In genomic region chr11:45105233-45105992, GRCh38 we compare ENCODE assay signal across 8 cellular contexts. TPM values are rescaled to one million over a fixed set of nuclear protein-coding genes. Genes with fewer than 3 reads are reported as not detected.
DNase-seq lines count a peak whose midpoint lies in the region; ATAC-seq, FAIRE-seq and TF ChIP-seq lines count a peak whose summit lies in the region.

No MANE protein-coding gene starts in this region.

- no peak overlapping the region for H3K4me2 ChIP-seq in Karpas-422 (ENCODE audit: low read depth, low read length, poor library complexity, severe bottlenecking)

- H3K4me3 Mint-ChIP-seq in activated T-helper 2 cell treated with anti-CD3 and anti-CD28 coated beads, Interferon-gamma antibody, Interleukin-2, Interleukin-4, amounts not matched to agents 10 μg/mL and 5 μg/mL and 100 μg/mL, durations not matched to agents 14 hours and 24 hours and 36 hours (ENCODE audit: low read depth): no peak overlapping the region

- H3K9ac ChIP-seq in Karpas-422 (ENCODE audit: low read length): no peak overlapping the region

- no peaks in the 10 kb centered on the region for H3K9me3 Mint-ChIP-seq in activated T-helper 2 cell treated with anti-CD3 and anti-CD28 coated beads, Interferon-gamma antibody, Interleukin-2, Interleukin-4, amounts not matched to agents 10 μg/mL and 5 μg/mL and 100 μg/mL, durations not matched to agents 14 hours and 24 hours and 36 hours

- no peaks in the 10 kb centered on the region for H3K36me3 Mint-ChIP-seq in activated T-helper 2 cell treated with anti-CD3 and anti-CD28 coated beads, Interferon-gamma antibody, Interleukin-2, Interleukin-4, amounts not matched to agents 10 μg/mL and 5 μg/mL and 100 μg/mL, durations not matched to agents 14 hours and 24 hours and 36 hours (ENCODE audit: low read depth)

- H3K4me1 ChIP-seq in Karpas-422 (ENCODE audit: low read length) (peaks cover 24% of the 10 kb centered on the region), tibial artery (peaks cover 0 to 11% (median 3%) of the 10 kb centered on the region in 4 donors)

- TF ChIP-seq CTCF in GM10248 (IDR thresholded peaks at IDR 0.05; ENCODE audit: control extremely low read depth, extremely low read depth, low read depth, missing control alignments) (peak; percentile 95), fibroblast of villous mesenchyme (IDR thresholded peaks at IDR 0.05; ENCODE audit: insufficient read depth, low read depth, low read length) (peak; percentile 93), omental fat pad (IDR thresholded peaks at IDR 0.05) (peak in 2 of 3 donors; percentile 64 to 65), tibial artery (IDR thresholded peaks at IDR 0.05) (peak; percentile 95 to 96)

- FAIRE-seq in RCC 7860 (lab: Jason Lieb, UNC): no peak

- H3K27ac Mint-ChIP-seq in activated T-helper 2 cell treated with anti-CD3 and anti-CD28 coated beads, Interferon-gamma antibody, Interleukin-2, Interleukin-4, amounts not matched to agents 10 μg/mL and 5 μg/mL and 100 μg/mL, durations not matched to agents 14 hours and 24 hours and 36 hours: no peak overlapping the region

- peaks cover 9% of the 10 kb centered on the region for H3K4me1 Mint-ChIP-seq in activated T-helper 2 cell treated with anti-CD3 and anti-CD28 coated beads, Interferon-gamma antibody, Interleukin-2, Interleukin-4, amounts not matched to agents 10 μg/mL and 5 μg/mL and 100 μg/mL, durations not matched to agents 14 hours and 24 hours and 36 hours (ENCODE audit: low read depth)

- H3K9me3 ChIP-seq in Karpas-422 (ENCODE audit: low read length): no peaks in the 10 kb centered on the region
- no peaks in the 10 kb centered on the region for H3K9me3 ChIP-seq in tibial artery

- CTCF ChIA-PET in GM10248 (lab: Yijun Ruan, JAX): interaction anchor here (0.7 to 21.9 kb wide), 32 partner anchors 9 to 473 kb away, joined by 3 to 899 read pairs (median 4); partner anchors contain the start of gene SYT13

- no peak overlapping the region for H3K4me3 ChIP-seq in Karpas-422 (ENCODE audit: low read length)
- H3K4me3 ChIP-seq in fibroblast of villous mesenchyme (ENCODE audit: low read depth, low read length): no peak overlapping the region
- H3K4me3 ChIP-seq in tibial artery: no peak overlapping the region

- H3K36me3 ChIP-seq in Karpas-422 (ENCODE audit: insufficient read depth, low read length) (no peaks in the 10 kb centered on the region), tibial artery (no peaks in the 10 kb centered on the region)

- H4K20me1 ChIP-seq in Karpas-422 (ENCODE audit: insufficient read depth, low read depth, low read length): no peaks in the 10 kb centered on the region

- peak; percentile 77 for DNase-seq in GM10248 (ENCODE audit: extremely low spot score)
- peak; percentile 83 for DNase-seq in Karpas-422
- DNase-seq in RCC 7860 (ENCODE audit: low spot score): peak; percentile 7
- peak; percentile 32 for DNase-seq in activated T-helper 2 cell treated with anti-CD3 and anti-CD28 coated beads, Interferon-gamma antibody, Interleukin-2, Interleukin-4, amounts not matched to agents 10 μg/mL and 5 μg/mL and 100 μg/mL, durations not matched to agents 14 hours and 24 hours and 36 hours (ENCODE audit: low spot score)
- DNase-seq in fibroblast of villous mesenchyme (ENCODE audit: low read depth): peak; percentile 65
- DNase-seq in omental fat pad (ENCODE audit: low spot score): no peak
- peak; percentile 65 to 82 for DNase-seq in tibial artery

- POLR2A ChIA-PET in GM10248 (lab: Yijun Ruan, JAX): no interaction called here

- H3K27ac ChIP-seq in Karpas-422 (ENCODE audit: low read length) (no peak overlapping the region), tibial artery (no peak overlapping the region)

- intact Hi-C loops in activated T-helper 2 cell treated with anti-CD3 and anti-CD28 coated beads, Interferon-gamma antibody, Interleukin-2, Interleukin-4, amounts not matched to agents 10 μg/mL and 5 μg/mL and 100 μg/mL, durations not matched to agents 14 hours and 24 hours and 36 hours (cut with micrococcal nuclease): loop anchor here (1.0 kb wide), 1 partner anchor 169 kb away; no protein-coding TSS in a partner anchor
- intact Hi-C loops in tibial artery (cut with DNase I; ENCODE audit: low total_unique reads): no loop called here

- H3K9me2 ChIP-seq in Karpas-422 (replicated peaks; ENCODE audit: insufficient read depth, low read length): no peaks in the 10 kb centered on the region

- peak; percentile 53 for ATAC-seq in omental fat pad (ENCODE audit: low FRiP score)
- ATAC-seq in HG03108 (IDR thresholded peaks at IDR 0.05; ENCODE audit: unreplicated experiment): no peak

- H3K27me3 ChIP-seq in Karpas-422 (ENCODE audit: low read length) (no peaks in the 10 kb centered on the region), tibial artery (peaks cover 0 to 19% of the 10 kb centered on the region in 2 donors)

- no peak overlapping the region for H2AFZ ChIP-seq in Karpas-422 (ENCODE audit: low read length)

- H3K79me2 ChIP-seq in Karpas-422 (ENCODE audit: low read length): no peaks in the 10 kb centered on the region

- H3K27me3 Mint-ChIP-seq in activated T-helper 2 cell treated with anti-CD3 and anti-CD28 coated beads, Interferon-gamma antibody, Interleukin-2, Interleukin-4, amounts not matched to agents 10 μg/mL and 5 μg/mL and 100 μg/mL, durations not matched to agents 14 hours and 24 hours and 36 hours (ENCODE audit: low read depth): peaks cover under 1% of the 10 kb centered on the region

RNA-seq across cellular contexts. Expression of gene PRDM11, which starts 41.0 kb away (rescaled TPM):
- total RNA-seq in Karpas-422 (2014; rRNA removed; shearing (Covaris generic); ENCODE audit: low replicate concordance): 2.7 and 5.7 TPM in 2 replicates
- total RNA-seq in activated T-helper 2 cell treated with anti-CD3 and anti-CD28 coated beads, Interferon-gamma antibody, Interleukin-2, Interleukin-4, amounts not matched to agents 10 μg/mL and 5 μg/mL and 100 μg/mL, durations not matched to agents 14 hours and 24 hours and 36 hours: 1.9 and 2.6 TPM in 2 replicates
- 4.2 and 6.5 TPM in 2 replicates for total RNA-seq in fibroblast of villous mesenchyme
- 10 to 100 TPM in 2 of 4 donors, 1 to 10 TPM in 2; 7.0 to 15.6 (median 10.7) TPM for total RNA-seq in omental fat pad
